In the genomic region with DNA sequence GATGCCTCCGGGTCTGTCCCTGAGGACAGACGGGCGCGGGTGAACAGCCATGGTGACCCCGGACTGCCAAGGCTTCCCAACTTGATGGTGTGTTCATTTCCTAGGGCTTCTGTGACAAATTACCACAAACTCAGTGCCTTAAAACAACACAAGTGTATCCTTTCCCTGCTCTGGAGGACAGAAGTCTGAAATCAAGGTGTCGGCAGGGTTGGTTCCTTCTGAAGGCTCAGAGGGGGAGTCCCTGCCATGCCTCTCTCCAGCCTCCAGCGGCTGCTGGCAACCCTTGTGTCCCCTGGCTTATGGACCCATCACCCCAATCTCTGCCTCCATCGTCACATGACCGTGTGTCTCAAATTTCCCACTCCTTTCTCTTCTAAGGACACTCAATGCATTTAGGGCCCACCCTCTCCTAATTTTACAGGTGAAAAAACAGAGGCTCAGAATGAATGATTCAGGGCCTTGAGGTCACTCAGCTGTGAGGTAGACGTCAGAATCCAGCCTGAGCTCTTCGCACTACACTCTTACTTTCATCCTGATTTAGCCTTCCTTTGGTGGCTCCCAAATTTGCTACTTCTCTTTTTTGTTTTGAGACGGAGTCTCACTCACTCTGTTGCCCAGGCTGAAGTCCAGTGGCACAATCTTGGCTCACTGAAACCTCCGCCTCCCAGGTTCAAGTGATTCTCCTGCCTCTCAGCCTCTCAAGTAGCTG, we compare ENCODE assay signal across 17 cellular contexts. TPM values are rescaled to one million over a fixed set of nuclear protein-coding genes. Genes with fewer than 3 reads are reported as not detected.
DNase-seq lines count a peak whose midpoint lies in the region; ATAC-seq and TF ChIP-seq lines count a peak whose summit lies in the region.
"Had no signal": no experiment of that assay in that cellular context is flagged by ENCODE, and none has a peak within 500 bp of the region (broad histone marks: within the 10 kb centered on the region; RNA-seq: fewer than 3 reads in every experiment).

No MANE protein-coding gene starts in this region.

- H3K4me1 Mint-ChIP-seq in activated CD4-positive, alpha-beta T cell treated with anti-CD3 and anti-CD28 coated beads, Interleukin-2, amount 10 ng/mL, durations not matched to agents 24 days and 14 days = peaks cover 37% of the 10 kb centered on the region
- peaks cover 3% of the 10 kb centered on the region for H3K4me1 Mint-ChIP-seq in progenitor cell of endocrine pancreas (ENCODE audit: low read depth)

- peak; percentile 41 for ATAC-seq in HG02885 (IDR thresholded peaks at IDR 0.05; ENCODE audit: poor library complexity, unreplicated experiment)
- ATAC-seq: A549, left lobe of liver had no signal

- no peak overlapping the region for H3K4me3 Mint-ChIP-seq in activated CD4-positive, alpha-beta T cell treated with anti-CD3 and anti-CD28 coated beads, Interleukin-2, amount 10 ng/mL, durations not matched to agents 24 days and 14 days
- H3K4me3 Mint-ChIP-seq in progenitor cell of endocrine pancreas (ENCODE audit: low read depth) = no peak overlapping the region
- H3K4me3 Mint-ChIP-seq: activated CD4-positive, alpha-beta memory T cell treated with anti-CD3 and anti-CD28 coated beads for 36 hours; CD4-positive, alpha-beta memory T cell had no signal

- no peak for TF ChIP-seq CTCF in progenitor cell of endocrine pancreas (IDR thresholded peaks at IDR 0.05; ENCODE audit: unreplicated experiment)

- H3K36me3 Mint-ChIP-seq in activated CD4-positive, alpha-beta T cell treated with anti-CD3 and anti-CD28 coated beads, Interleukin-2, amount 10 ng/mL, durations not matched to agents 24 days and 14 days (ENCODE audit: low read depth) = peaks cover 20% of the 10 kb centered on the region
- peaks cover 8% of the 10 kb centered on the region for H3K36me3 Mint-ChIP-seq in progenitor cell of endocrine pancreas (ENCODE audit: insufficient read depth)

- peaks cover 16% of the 10 kb centered on the region for H3K9me3 Mint-ChIP-seq in activated CD4-positive, alpha-beta T cell treated with anti-CD3 and anti-CD28 coated beads, Interleukin-2, amount 10 ng/mL, durations not matched to agents 24 days and 14 days
- H3K9me3 Mint-ChIP-seq in progenitor cell of endocrine pancreas (ENCODE audit: low read depth) = peaks cover 11% of the 10 kb centered on the region
- H3K9me3 Mint-ChIP-seq: CD4-positive, alpha-beta memory T cell had no signal

- DNase-seq in activated CD4-positive, alpha-beta T cell treated with anti-CD3 and anti-CD28 coated beads, Interleukin-2, amount 10 ng/mL, durations not matched to agents 24 days and 14 days = no peak
- no peak for DNase-seq in activated CD4-positive, alpha-beta T cell treated with anti-CD3 and anti-CD28 coated beads, Interleukin-2, amount 50 U/mL, for 4 hours
- peak; percentile 1 for DNase-seq in activated CD8-positive, alpha-beta memory T cell treated with anti-CD3 and anti-CD28 coated beads, Interleukin-2, amount 50 U/mL, for 4 hours
- DNase-seq in progenitor cell of endocrine pancreas (ENCODE audit: low spot score, unreplicated experiment) (no peak), NCI-H2029 treated with DMSO at 0.1 percent for 48 hours (lab: John Stamatoyannopoulos, UW) (no peak), dermis blood vessel endothelial cell (no peak)
- no peak for DNase-seq in effector CD8-positive, alpha-beta T cell (lab: John Stamatoyannopoulos, UW)
- DNase-seq: CD4-positive, alpha-beta memory T cell; NCI-H1048; NCI-H2107; NCI-H774; SK-N-SH; upper lobe of left lung had no signal

- intact Hi-C loops in activated CD4-positive, alpha-beta T cell treated with anti-CD3 and anti-CD28 coated beads, Interleukin-2, amount 10 ng/mL, durations not matched to agents 24 days and 14 days (cut with micrococcal nuclease) = no loop called here

- H3K27ac Mint-ChIP-seq in activated CD4-positive, alpha-beta T cell treated with anti-CD3 and anti-CD28 coated beads, Interleukin-2, amount 10 ng/mL, durations not matched to agents 24 days and 14 days = peak overlapping the region; percentile 36
- H3K27ac Mint-ChIP-seq in progenitor cell of endocrine pancreas = peak overlapping the region; percentile 53
- H3K27ac Mint-ChIP-seq: activated CD4-positive, alpha-beta memory T cell treated with anti-CD3 and anti-CD28 coated beads for 36 hours had no signal

- H3K27me3 Mint-ChIP-seq in activated CD4-positive, alpha-beta T cell treated with anti-CD3 and anti-CD28 coated beads, Interleukin-2, amount 10 ng/mL, durations not matched to agents 24 days and 14 days = no peaks in the 10 kb centered on the region
- peaks cover 4% of the 10 kb centered on the region for H3K27me3 Mint-ChIP-seq in progenitor cell of endocrine pancreas
- H3K27me3 Mint-ChIP-seq: activated CD4-positive, alpha-beta memory T cell treated with anti-CD3 and anti-CD28 coated beads for 36 hours; CD4-positive, alpha-beta memory T cell had no signal

RNA-seq across cellular contexts. Expression of a gene that starts 45.4 kb away (rescaled TPM):
- total RNA-seq in activated CD4-positive, alpha-beta T cell treated with anti-CD3 and anti-CD28 coated beads, Interleukin-2, amount 10 ng/mL, durations not matched to agents 24 days and 14 days = 13.9 and 14.3 TPM in 2 replicates
- total RNA-seq in progenitor cell of endocrine pancreas (11.9 and 14.6 TPM in 2 replicates), dermis blood vessel endothelial cell (4.2 and 5.3 TPM in 2 replicates)
